Comparison of ENCODE assay signal across 11 cellular contexts in the genomic region with DNA sequence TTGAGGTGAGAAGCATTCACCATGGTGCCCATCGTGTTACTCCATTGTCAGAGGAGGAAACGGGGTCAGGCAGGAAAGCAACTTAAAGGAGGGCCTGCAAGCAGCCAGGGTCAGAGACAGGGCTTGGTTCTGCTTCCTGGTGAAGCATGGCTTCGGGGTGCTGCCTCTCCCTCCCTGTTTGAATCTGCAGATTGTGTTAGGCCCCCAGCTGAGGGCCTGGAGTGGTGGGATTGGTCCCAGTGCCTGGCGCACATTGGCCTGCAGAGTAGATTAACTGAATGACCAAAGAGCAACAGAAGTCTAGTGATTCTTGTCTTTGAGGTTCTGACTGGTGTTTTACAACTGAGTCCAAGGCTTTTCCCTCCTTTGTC. TPM values are rescaled to one million over a fixed set of nuclear protein-coding genes. Genes with fewer than 3 reads are reported as not detected.
DNase-seq lines count a peak whose midpoint lies in the region; ATAC-seq and TF ChIP-seq lines count a peak whose summit lies in the region.
"Had no signal": no experiment of that assay in that cellular context is flagged by ENCODE, and none has a peak within 500 bp of the region (broad histone marks: within the 10 kb centered on the region; RNA-seq: fewer than 3 reads in every experiment).

No MANE protein-coding gene starts in this region.

- no peak overlapping the region for H2AFZ ChIP-seq in OCI-LY7 (ENCODE audit: low read length)

- TF ChIP-seq CTCF in AG04450 (IDR thresholded peaks at IDR 0.05; ENCODE audit: low read depth, low read length) (no peak), OCI-LY7 (conservative IDR thresholded peaks at IDR 0.05; ENCODE audit: low read length) (no peak)

- no peaks in the 10 kb centered on the region for H3K9me2 ChIP-seq in OCI-LY7 (ENCODE audit: insufficient read depth, low read length)

- CTCF ChIA-PET in AG04450 (lab: Charles Lee) (interaction anchor here (1.0 to 3.4 kb wide), 5 partner anchors 17 to 410 kb away, joined by 4 to 44 read pairs (median 16); a partner anchor contains a TSS), OCI-LY7 (lab: Charles Lee; ENCODE audit: unreplicated experiment) (interaction anchor here (0.6 kb wide), 1 partner anchor 28 kb away, joined by 3 read pairs; no protein-coding TSS in a partner anchor)

- H3K4me1 ChIP-seq in OCI-LY7 (ENCODE audit: insufficient read depth, low read length, poor library complexity, severe bottlenecking) = peaks cover 24% of the 10 kb centered on the region
- peaks cover 15% of the 10 kb centered on the region for H3K4me1 ChIP-seq in iPS-15b (ENCODE audit: control insufficient read depth, insufficient read depth, low read length)
- H3K4me1 ChIP-seq: HAP-1 had no signal

- peaks cover 35% of the 10 kb centered on the region for H3K79me2 ChIP-seq in OCI-LY7 (ENCODE audit: insufficient read depth, low read depth, low read length)

- no peak overlapping the region for H3K9ac ChIP-seq in iPS-15b (ENCODE audit: low read depth, low read length)

- peaks cover 36% of the 10 kb centered on the region for H3K36me3 ChIP-seq in OCI-LY7 (ENCODE audit: insufficient read depth, low read length)
- no peaks in the 10 kb centered on the region for H3K36me3 ChIP-seq in iPS-15b (ENCODE audit: control insufficient read depth, insufficient read depth, low read length)

- BruUV-seq in OCI-LY7 (replicated peaks; lab: Mats Ljungman, UMichigan) = no TSS peak

- POLR2A ChIA-PET in AG04450 (lab: Yijun Ruan, JAX) = interaction anchor here (1.6 kb wide), 1 partner anchor 33 kb away, joined by 4 read pairs; a partner anchor contains a TSS
- POLR2A ChIA-PET in OCI-LY7 (lab: Charles Lee) = no interaction called here

- no peaks in the 10 kb centered on the region for H3K27me3 ChIP-seq in AG04450 (ENCODE audit: control insufficient read depth, insufficient read depth, low read length)
- H3K27me3 ChIP-seq in iPS-15b (ENCODE audit: control insufficient read depth, insufficient read depth, low read length) = peaks cover 14% of the 10 kb centered on the region

- H3K27ac ChIP-seq in AG04450 (ENCODE audit: low read depth, low read length) = no peak overlapping the region
- peak overlapping the region; percentile 16 for H3K27ac ChIP-seq in OCI-LY7 (ENCODE audit: low read depth, low read length, poor library complexity, severe bottlenecking)

- peaks cover 19% of the 10 kb centered on the region; the same call in 1 of the 2 replicates for H4K20me1 ChIP-seq in OCI-LY7 (ENCODE audit: insufficient read depth, low read length)

- DNase-seq in AG04450 (ENCODE audit: low read depth, low spot score) (no peak), OCI-LY7 (ENCODE audit: low spot score) (no peak), NCI-H1105 treated with DMSO at 0.1 percent for 48 hours (lab: John Stamatoyannopoulos, UW) (no peak), NCI-H2196 treated with DMSO at 0.1 percent for 48 hours (lab: John Stamatoyannopoulos, UW; ENCODE audit: unreplicated experiment) (no peak)
- DNase-seq: activated CD4-positive, alpha-beta T cell treated with anti-CD3 and anti-CD28 coated beads, Interleukin-2, amount 50 U/mL, for 4 hours; heart left ventricle; naive B cell; NCI-H2081 had no signal

- intact Hi-C loops in OCI-LY7 (cut with micrococcal nuclease; ENCODE audit: unreplicated experiment) = no loop called here

- H3K9me3 ChIP-seq in AG04450 (ENCODE audit: control insufficient read depth, insufficient read depth, low read length) = no peaks in the 10 kb centered on the region
- H3K9me3 ChIP-seq in OCI-LY7 (ENCODE audit: low read length) = no peaks in the 10 kb centered on the region
- H3K9me3 ChIP-seq in iPS-15b (ENCODE audit: control insufficient read depth, insufficient read depth, low read length) = no peaks in the 10 kb centered on the region
- H3K9me3 ChIP-seq: HAP-1, heart left ventricle had no signal

- H3K4me3 ChIP-seq in AG04450 (ENCODE audit: low read depth, low read length) (peak overlapping the region; percentile 17), OCI-LY7 (ENCODE audit: low read depth, low read length, poor library complexity, severe bottlenecking) (peak overlapping the region; percentile 98), iPS-15b (ENCODE audit: low read depth, low read length) (peak overlapping the region; percentile 8)
- H3K4me3 ChIP-seq: heart left ventricle had no signal

- ATAC-seq in GM21825 (IDR thresholded peaks at IDR 0.05; ENCODE audit: unreplicated experiment) = no peak
- ATAC-seq: heart left ventricle had no signal

- peak overlapping the region; percentile 91 for H3K4me2 ChIP-seq in OCI-LY7 (ENCODE audit: low read length)

RNA-seq across cellular contexts. Expression of a gene that starts 4.0 kb away (rescaled TPM):
- 3.8 and 4.6 TPM in 2 replicates for polyA plus RNA-seq in AG04450 (2011; rRNA removed)
- polyA minus RNA-seq in AG04450 (2011; rRNA and poly(A)+ RNA removed) = 4.6 TPM in 2 replicates
- total RNA-seq in OCI-LY7 (2014; rRNA removed; shearing (Covaris generic)) = 12.9 and 16.4 TPM in 2 replicates
- total RNA-seq in OCI-LY7 (2022) = 43.8 and 46.6 TPM in 2 replicates

RNA-seq across cellular contexts. Expression of a gene that starts 17.6 kb away (rescaled TPM):
- 35.6 and 43.3 TPM in 2 replicates for polyA plus RNA-seq in AG04450 (2011; rRNA removed)
- 27.3 and 34.1 TPM in 2 replicates for polyA minus RNA-seq in AG04450 (2011; rRNA and poly(A)+ RNA removed)
- 0.32 and 0.49 TPM in 2 replicates for total RNA-seq in OCI-LY7 (2014; rRNA removed; shearing (Covaris generic))
- 0.66 and 0.86 TPM in 2 replicates for total RNA-seq in OCI-LY7 (2022)

RNA-seq across cellular contexts. Expression of a gene that starts 31.9 kb away (rescaled TPM):
- polyA plus RNA-seq in AG04450 (2011; rRNA removed) = 14.0 and 15.4 TPM in 2 replicates
- 13.2 and 14.7 TPM in 2 replicates for polyA minus RNA-seq in AG04450 (2011; rRNA and poly(A)+ RNA removed)
- 39.8 and 45.3 TPM in 2 replicates for total RNA-seq in OCI-LY7 (2014; rRNA removed; shearing (Covaris generic))
- 34.8 and 35.6 TPM in 2 replicates for total RNA-seq in OCI-LY7 (2022)

RNA-seq across cellular contexts. Expression of a gene that starts 38.8 kb away (rescaled TPM):
- polyA plus RNA-seq in AG04450 (2011; rRNA removed) = 12.9 and 13.7 TPM in 2 replicates
- polyA minus RNA-seq in AG04450 (2011; rRNA and poly(A)+ RNA removed) = 8.0 and 8.9 TPM in 2 replicates
- 2.6 and 6.3 TPM in 2 replicates for total RNA-seq in OCI-LY7 (2014; rRNA removed; shearing (Covaris generic))
- 12.6 and 13.1 TPM in 2 replicates for total RNA-seq in OCI-LY7 (2022)

RNA-seq across cellular contexts. Expression of a gene that starts 51.2 kb away (rescaled TPM):
- 32.6 and 45.5 TPM in 2 replicates for polyA plus RNA-seq in AG04450 (2011; rRNA removed)
- 26.6 and 31.1 TPM in 2 replicates for polyA minus RNA-seq in AG04450 (2011; rRNA and poly(A)+ RNA removed)
- 87.2 and 114 TPM in 2 replicates for total RNA-seq in OCI-LY7 (2014; rRNA removed; shearing (Covaris generic))
- total RNA-seq in OCI-LY7 (2022) = 92.7 and 111 TPM in 2 replicates

Comparison
In these comparisons a context has a peak if more than half of its experiments do, and no peak if none do; other contexts are left out.
1. H3K4me3 ChIP-seq: peak in every context shown above with its lines; median percentile 98 in OCI-LY7; 17 in AG04450; 8 in iPS-15b.